ENCODE assay signal across 22 cellular contexts in genomic region chr11:94241896-94242295, GRCh38.
DNase-seq lines count a peak whose midpoint lies in the region; ATAC-seq, FAIRE-seq and TF ChIP-seq lines count a peak whose summit lies in the region.
"Had no signal": no experiment of that assay in that cellular context is flagged by ENCODE, and none has a peak within 500 bp of the region (broad histone marks: within the 10 kb centered on the region; RNA-seq: fewer than 3 reads in every experiment).

No MANE protein-coding gene starts in this region.

- H3K36me3 Mint-ChIP-seq in HFFc6 (ENCODE audit: low read depth), result no peaks in the 10 kb centered on the region
- no peaks in the 10 kb centered on the region for H3K36me3 Mint-ChIP-seq in osteocyte (ENCODE audit: unreplicated experiment)
- H3K36me3 Mint-ChIP-seq: CD4-positive, CD25-positive, alpha-beta regulatory T cell; CD8-positive, alpha-beta T cell had no signal

- no peak for TF ChIP-seq CTCF in HFFc6 (IDR thresholded peaks at IDR 0.05)
- no peak for TF ChIP-seq CTCF in osteocyte (IDR thresholded peaks at IDR 0.05)
- no peak for TF ChIP-seq CTCF in pancreas (IDR thresholded peaks at IDR 0.05)

- peak overlapping the region; percentile 26; the same call in 1 of the 2 replicates for H3K27ac Mint-ChIP-seq in HFFc6
- peak overlapping the region; percentile 32 for H3K27ac Mint-ChIP-seq in osteocyte (ENCODE audit: unreplicated experiment)
- H3K27ac Mint-ChIP-seq: B cell; CD4-positive, CD25-positive, alpha-beta regulatory T cell; CD8-positive, alpha-beta T cell had no signal

- no peaks in the 10 kb centered on the region for H3K9me3 Mint-ChIP-seq in HFFc6
- H3K9me3 Mint-ChIP-seq in osteocyte (ENCODE audit: unreplicated experiment), result peaks cover 4% of the 10 kb centered on the region

- ATAC-seq in pancreas, result no peak
- no peak for ATAC-seq in GM21360 (IDR thresholded peaks at IDR 0.05; ENCODE audit: unreplicated experiment)
- ATAC-seq: CD8-positive, alpha-beta T cell had no signal

- no peaks in the 10 kb centered on the region for H3K4me1 ChIP-seq in pancreas
- H3K4me1 ChIP-seq: HAP-1 had no signal

- H3K27me3 Mint-ChIP-seq in HFFc6 (ENCODE audit: insufficient read depth) (peaks cover 2% of the 10 kb centered on the region), osteocyte (ENCODE audit: unreplicated experiment) (no peaks in the 10 kb centered on the region)
- H3K27me3 Mint-ChIP-seq: B cell; CD4-positive, CD25-positive, alpha-beta regulatory T cell had no signal

- H3K4me3 Mint-ChIP-seq in HFFc6 (peak overlapping the region; percentile 11; the same call in 1 of the 2 replicates), osteocyte (ENCODE audit: unreplicated experiment) (no peak overlapping the region)
- H3K4me3 Mint-ChIP-seq: B cell; CD4-positive, CD25-positive, alpha-beta regulatory T cell; CD8-positive, alpha-beta T cell had no signal

- peaks cover 0 to 5% (median 0%) of the 10 kb centered on the region in 4 donors for H3K9me3 ChIP-seq in pancreas
- H3K9me3 ChIP-seq: HAP-1 had no signal

- no peaks in the 10 kb centered on the region for H3K36me3 ChIP-seq in pancreas
- H3K36me3 ChIP-seq: BLaER1, HAP-1 had no signal

- no peak for FAIRE-seq in pancreas (lab: Jason Lieb, UNC)
- FAIRE-seq: D721Med, G401.6, GM12892, GM19239, H54 had no signal

- no peak overlapping the region for H3K27ac ChIP-seq in pancreas
- H3K27ac ChIP-seq: BLaER1, C4-2B had no signal

- no peak overlapping the region for H3K4me3 ChIP-seq in pancreas
- H3K4me3 ChIP-seq: BLaER1, HAP-1 had no signal

- WGBS in pancreas, 2 donors, result 35 to 45% methylated on average over 2 of the region's 2 CpGs

- DNase-seq in HFFc6 (peak; percentile 19), astrocyte of the hippocampus (ENCODE audit: low read depth, low spot score) (peak; percentile 57), osteocyte (ENCODE audit: extremely low spot score, unreplicated experiment) (no peak), pancreas (no peak), DMS153 (lab: John Stamatoyannopoulos, UW) (no peak), NOMO-1 treated with DMSO at 0.1 percent for 48 hours (lab: John Stamatoyannopoulos, UW; ENCODE audit: unreplicated experiment) (no peak)
- DNase-seq: CD4-positive, CD25-positive, alpha-beta regulatory T cell; CD8-positive, alpha-beta T cell; DMS 273 treated with DMSO at 0.1 percent for 48 hours; DMS53; DMS79 treated with DMSO at 0.1 percent for 48 hours; GOT3 had no signal

- H3K4me1 Mint-ChIP-seq in HFFc6 (ENCODE audit: low read depth) (peaks cover 12% of the 10 kb centered on the region), osteocyte (ENCODE audit: unreplicated experiment) (peaks cover 5% of the 10 kb centered on the region)
- H3K4me1 Mint-ChIP-seq: B cell; CD4-positive, CD25-positive, alpha-beta regulatory T cell had no signal

- H3K27me3 ChIP-seq in pancreas, result no peaks in the 10 kb centered on the region
- H3K27me3 ChIP-seq: BLaER1 had no signal

- intact Hi-C loops in pancreas (cut with DNase I), result no loop called here

Comparison
In these comparisons a context has a peak if more than half of its experiments do, and no peak if none do; other contexts are left out.
1. DNase-seq: peak in HFFc6 (single experiment) and astrocyte of the hippocampus (single experiment); none in osteocyte (single experiment), pancreas (0 of 6), DMS153 (single experiment) and NOMO-1 treated with DMSO at 0.1 percent for 48 hours (single experiment).